Comparison of ENCODE assay signal across 31 cellular contexts in the genomic region with DNA sequence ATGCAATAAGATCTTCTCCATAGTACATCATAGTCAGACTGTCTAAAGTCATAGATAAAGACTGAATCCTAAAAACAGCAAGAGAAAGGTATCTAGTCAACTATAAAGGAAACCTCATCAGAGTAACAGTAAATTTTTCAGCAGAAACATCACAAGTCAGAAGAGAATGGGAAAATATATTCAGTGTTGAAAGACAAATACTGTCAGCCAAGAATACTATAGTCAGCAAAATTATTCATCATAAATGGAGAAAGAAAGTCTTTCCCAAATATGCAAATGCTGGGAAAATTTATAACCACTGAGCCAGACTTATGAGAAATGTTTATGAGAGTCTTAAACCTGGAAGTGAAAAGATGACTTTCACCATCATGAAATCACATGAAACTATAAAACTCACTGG.
"Had no signal": no experiment of that assay in that cellular context is flagged by ENCODE, and none has a peak within 500 bp of the region (broad histone marks: within the 10 kb centered on the region; RNA-seq: fewer than 3 reads in every experiment).

No MANE protein-coding gene starts in this region.

- H3K27me3 Mint-ChIP-seq: progenitor cell of endocrine pancreas; stimulated activated memory B cell treated with anti-CD40 and anti-IgM and Interleukin-4, amounts not matched to agents 10 μg/mL and 1 μg/mL and 100 μg/mL, for 72 hours; stimulated activated naive CD8-positive, alpha-beta T cell treated with anti-CD3 and anti-CD28 coated beads, Interleukin-15, amount 100 ng/mL, for 72 hours had no signal

- H3K4me1 ChIP-seq: parathyroid adenoma, psoas muscle, spleen, suprapubic skin, testis, tibial artery, transverse colon, upper lobe of right lung, uterus had no signal

- H3K36me3 Mint-ChIP-seq: type B pancreatic cell had no signal

- H2AFZ ChIP-seq: neural progenitor cell, parathyroid adenoma had no signal

- H3K9me3 Mint-ChIP-seq: type B pancreatic cell had no signal

- H3K79me2 ChIP-seq: parathyroid adenoma had no signal

- H3K27ac Mint-ChIP-seq: natural killer cell; nephron; neural progenitor cell; progenitor cell of endocrine pancreas; stimulated activated memory B cell treated with anti-CD40 and anti-IgM and Interleukin-4, amounts not matched to agents 10 μg/mL and 1 μg/mL and 100 μg/mL, for 72 hours; stimulated activated naive CD8-positive, alpha-beta T cell treated with anti-CD3 and anti-CD28 coated beads, Interleukin-15, amount 100 ng/mL, for 72 hours; type B pancreatic cell had no signal

- ATAC-seq: natural killer cell; psoas muscle; right cardiac atrium; sciatic nerve; stimulated activated memory B cell treated with anti-CD40 and anti-IgM and Interleukin-4, amounts not matched to agents 10 μg/mL and 1 μg/mL and 100 μg/mL, for 72 hours; stimulated activated naive CD8-positive, alpha-beta T cell treated with anti-CD3 and anti-CD28 coated beads, Interleukin-15, amount 100 ng/mL, for 72 hours; stimulated activated naive CD8-positive, alpha-beta T cell treated with anti-CD3 and anti-CD28 coated beads, Interleukin-15, Interleukin-2, amounts not matched to agents 100 U/mL and 50 U/mL, for 24 hours; upper lobe of right lung had no signal

- H3K9ac ChIP-seq: neural progenitor cell, parathyroid adenoma had no signal

- H3K4me3 Mint-ChIP-seq: natural killer cell; nephron; neural progenitor cell; stimulated activated memory B cell treated with anti-CD40 and anti-IgM and Interleukin-4, amounts not matched to agents 10 μg/mL and 1 μg/mL and 100 μg/mL, for 72 hours; stimulated activated naive CD8-positive, alpha-beta T cell treated with anti-CD3 and anti-CD28 coated beads, Interleukin-15, amount 100 ng/mL, for 72 hours; type B pancreatic cell had no signal

- H3K36me3 ChIP-seq: neural progenitor cell, ovary, spleen, suprapubic skin, transverse colon, upper lobe of right lung, uterus had no signal

- H3K4me1 Mint-ChIP-seq: natural killer cell; nephron; stimulated activated memory B cell treated with anti-CD40 and anti-IgM and Interleukin-4, amounts not matched to agents 10 μg/mL and 1 μg/mL and 100 μg/mL, for 72 hours; stimulated activated naive CD8-positive, alpha-beta T cell treated with anti-CD3 and anti-CD28 coated beads, Interleukin-15, amount 100 ng/mL, for 72 hours had no signal

- DNase-seq: natural killer cell; occipital lobe; ovary; posterior cingulate gyrus; psoas muscle; right cardiac atrium; spleen; stimulated activated CD4-positive, alpha-beta T cell treated with anti-CD3 and anti-CD28 coated beads, Interleukin-12 subunit alpha, Interleukin-12 subunit beta, amount 100 ng/mL, for 4 hours; stimulated activated CD4-positive, alpha-beta T cell treated with anti-CD3 and anti-CD28 coated beads, Interleukin-1b, Interleukin-23, amount 100 ng/mL, for 48 hours; stimulated activated CD4-positive, alpha-beta T cell treated with anti-CD3 and anti-CD28 coated beads, Interleukin-4, amount 100 ng/mL, for 1 hour; stimulated activated CD4-positive, alpha-beta T cell treated with anti-CD3 and anti-CD28 coated beads, Interleukin-4, amount 100 ng/mL, for 4 hours; stimulated activated CD8-positive, alpha-beta memory T cell treated with anti-CD3 and anti-CD28 coated beads, Interleukin-4, amount 100 ng/mL, for 48 hours; stimulated activated naive CD4-positive, alpha-beta T cell; stimulated activated naive CD8-positive, alpha-beta T cell treated with anti-CD3 and anti-CD28 coated beads, Interleukin-15, amount 100 ng/mL, for 72 hours; stimulated activated naive CD8-positive, alpha-beta T cell treated with anti-CD3 and anti-CD28 coated beads, Interleukin-15, Interleukin-2, amounts not matched to agents 100 U/mL and 50 U/mL, for 24 hours; substantia nigra; testis; tibial artery; transverse colon; upper lobe of right lung; uterus had no signal

- H3K4me2 ChIP-seq: neural progenitor cell, smooth muscle cell had no signal

- H3K9me3 ChIP-seq: ovary, testis had no signal

- H3K27me3 ChIP-seq: neural progenitor cell, ovary, spleen, suprapubic skin, testis, tibial artery, transverse colon, upper lobe of right lung, uterus had no signal

- H3K4me3 ChIP-seq: neural progenitor cell, ovary, psoas muscle, skin epidermis, smooth muscle cell, spleen, suprapubic skin, testis, tibial artery, transverse colon, upper lobe of right lung, uterus had no signal

- H3K27ac ChIP-seq: neural progenitor cell, ovary, parathyroid adenoma, psoas muscle, skin epidermis, spleen, suprapubic skin, testis, tibial artery, transverse colon, upper lobe of right lung, uterus had no signal
